Comparison of ENCODE assay signal across 25 cellular contexts in the genomic region with DNA sequence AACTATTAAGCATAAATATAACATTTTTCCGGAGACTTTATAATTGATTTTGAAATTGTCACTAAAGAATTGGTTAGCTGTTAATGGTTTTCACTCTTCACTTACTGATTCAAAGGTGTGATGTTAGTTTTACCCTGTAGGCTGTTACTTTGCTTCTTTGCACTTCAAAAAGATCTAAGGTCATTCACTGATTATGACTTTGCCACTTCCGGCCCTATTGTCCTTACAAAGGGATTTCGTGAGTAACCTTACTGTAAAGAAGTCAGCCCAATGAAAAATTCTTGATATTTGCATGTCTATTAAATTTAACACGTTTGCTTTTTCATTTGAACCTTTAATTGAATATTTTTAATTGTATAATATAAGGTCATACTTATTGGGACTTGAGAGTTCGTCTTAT.
"Had no signal": no experiment of that assay in that cellular context is flagged by ENCODE, and none has a peak within 500 bp of the region (broad histone marks: within the 10 kb centered on the region; RNA-seq: fewer than 3 reads in every experiment).

No MANE protein-coding gene starts in this region.

- DNase-seq: activated CD4-positive, alpha-beta memory T cell treated with anti-CD3 and anti-CD28 coated beads, Interleukin-2, amount 10 ng/mL, durations not matched to agents 7 days and 5 days; activated CD4-positive, alpha-beta T cell treated with anti-CD3 and anti-CD28 coated beads, Interleukin-2, amount 10 ng/mL, durations not matched to agents 24 days and 14 days; activated effector memory CD4-positive, alpha-beta T cell treated with Interleukin-2 at 50 U/mL for 16 hours; activated naive CD4-positive, alpha-beta T cell treated with anti-CD3 and anti-CD28 coated beads for 36 hours; activated naive CD8-positive, alpha-beta T cell treated with anti-CD3 and anti-CD28 coated beads, Interleukin-2, amount 10 ng/mL, durations not matched to agents 7 days and 5 days; activated T-cell treated with anti-CD3 and anti-CD28 coated beads, Interleukin-2, amount 50 U/mL, for 72 hours; amniotic stem cell; colonic mucosa; head of caudate nucleus; left cardiac atrium; mesenchymal stem cell; naive B cell; posterior cingulate gyrus; small intestine; stimulated activated CD4-positive, alpha-beta T cell treated with anti-CD3 and anti-CD28 coated beads, Interleukin-15, amount 100 ng/mL, for 24 hours; stimulated activated CD8-positive, alpha-beta memory T cell treated with anti-CD3 and anti-CD28 coated beads, Interleukin-4, amount 100 ng/mL, for 48 hours; stimulated activated naive B cell treated with anti-CD40 and anti-IgM and Interleukin-4, amounts not matched to agents 10 μg/mL and 1 μg/mL and 100 μg/mL, for 72 hours; upper lobe of left lung had no signal

- H3K4me3 ChIP-seq: colonic mucosa, gastroesophageal sphincter, thoracic aorta, upper lobe of left lung had no signal

- H3K27ac ChIP-seq: colonic mucosa, epithelial cell of prostate, gastroesophageal sphincter, thoracic aorta, upper lobe of left lung, VCaP had no signal

- H3K36me3 Mint-ChIP-seq: activated naive CD8-positive, alpha-beta T cell treated with anti-CD3 and anti-CD28 coated beads, Interleukin-2, amount 10 ng/mL, durations not matched to agents 7 days and 5 days; naive B cell; stimulated activated naive B cell treated with anti-CD40 and anti-IgM and Interleukin-4, amounts not matched to agents 10 μg/mL and 1 μg/mL and 100 μg/mL, for 72 hours had no signal

- H3K36me3 ChIP-seq: colonic mucosa, gastroesophageal sphincter, thoracic aorta, upper lobe of left lung had no signal

- H3K4me3 Mint-ChIP-seq: activated CD4-positive, alpha-beta memory T cell treated with anti-CD3 and anti-CD28 coated beads, Interleukin-2, amount 10 ng/mL, durations not matched to agents 7 days and 5 days; activated CD4-positive, alpha-beta T cell treated with anti-CD3 and anti-CD28 coated beads, Interleukin-2, amount 10 ng/mL, durations not matched to agents 24 days and 14 days; activated naive CD4-positive, alpha-beta T cell treated with anti-CD3 and anti-CD28 coated beads for 36 hours; activated naive CD8-positive, alpha-beta T cell treated with anti-CD3 and anti-CD28 coated beads, Interleukin-2, amount 10 ng/mL, durations not matched to agents 7 days and 5 days; activated T-cell treated with anti-CD3 and anti-CD28 coated beads, Interleukin-2, amount 50 U/mL, for 72 hours; naive B cell; neural crest cell; stimulated activated naive B cell treated with anti-CD40 and anti-IgM and Interleukin-4, amounts not matched to agents 10 μg/mL and 1 μg/mL and 100 μg/mL, for 72 hours had no signal

- ATAC-seq: activated CD4-positive, CD25-positive, alpha-beta regulatory T cell treated with anti-CD3 and anti-CD28 coated beads, Interleukin-2, amount 50 U/mL, for 24 hours; activated T-cell treated with anti-CD3 and anti-CD28 coated beads, Interleukin-2, amount 50 U/mL, for 72 hours; gastroesophageal sphincter; left cardiac atrium; sciatic nerve; stimulated activated naive B cell treated with anti-CD40 and anti-IgM and Interleukin-4, amounts not matched to agents 10 μg/mL and 1 μg/mL and 100 μg/mL, for 72 hours had no signal

- H3K4me1 Mint-ChIP-seq: activated CD4-positive, alpha-beta memory T cell treated with anti-CD3 and anti-CD28 coated beads, Interleukin-2, amount 10 ng/mL, durations not matched to agents 7 days and 5 days; activated CD4-positive, alpha-beta T cell treated with anti-CD3 and anti-CD28 coated beads, Interleukin-2, amount 10 ng/mL, durations not matched to agents 24 days and 14 days; activated naive CD8-positive, alpha-beta T cell treated with anti-CD3 and anti-CD28 coated beads, Interleukin-2, amount 10 ng/mL, durations not matched to agents 7 days and 5 days; naive B cell; stimulated activated naive B cell treated with anti-CD40 and anti-IgM and Interleukin-4, amounts not matched to agents 10 μg/mL and 1 μg/mL and 100 μg/mL, for 72 hours had no signal

- H3K4me1 ChIP-seq: colonic mucosa, gastroesophageal sphincter, upper lobe of left lung had no signal

- H3K9me3 Mint-ChIP-seq: activated CD4-positive, alpha-beta memory T cell treated with anti-CD3 and anti-CD28 coated beads, Interleukin-2, amount 10 ng/mL, durations not matched to agents 7 days and 5 days; activated CD4-positive, alpha-beta T cell treated with anti-CD3 and anti-CD28 coated beads, Interleukin-2, amount 10 ng/mL, durations not matched to agents 24 days and 14 days; activated naive CD4-positive, alpha-beta T cell treated with anti-CD3 and anti-CD28 coated beads for 36 hours; activated naive CD8-positive, alpha-beta T cell treated with anti-CD3 and anti-CD28 coated beads, Interleukin-2, amount 10 ng/mL, durations not matched to agents 7 days and 5 days; activated T-cell treated with anti-CD3 and anti-CD28 coated beads, Interleukin-2, amount 50 U/mL, for 72 hours; neural crest cell had no signal

- H3K9me3 ChIP-seq: colonic mucosa, gastroesophageal sphincter, thoracic aorta, upper lobe of left lung had no signal

- H3K27ac Mint-ChIP-seq: activated CD4-positive, alpha-beta memory T cell treated with anti-CD3 and anti-CD28 coated beads, Interleukin-2, amount 10 ng/mL, durations not matched to agents 7 days and 5 days; activated CD4-positive, alpha-beta T cell treated with anti-CD3 and anti-CD28 coated beads, Interleukin-2, amount 10 ng/mL, durations not matched to agents 24 days and 14 days; activated naive CD4-positive, alpha-beta T cell treated with anti-CD3 and anti-CD28 coated beads for 36 hours; activated naive CD8-positive, alpha-beta T cell treated with anti-CD3 and anti-CD28 coated beads, Interleukin-2, amount 10 ng/mL, durations not matched to agents 7 days and 5 days; activated T-cell treated with anti-CD3 and anti-CD28 coated beads, Interleukin-2, amount 50 U/mL, for 72 hours; naive B cell; stimulated activated naive B cell treated with anti-CD40 and anti-IgM and Interleukin-4, amounts not matched to agents 10 μg/mL and 1 μg/mL and 100 μg/mL, for 72 hours had no signal

- H3K27me3 ChIP-seq: colonic mucosa, gastroesophageal sphincter, upper lobe of left lung had no signal
